Comparison of ENCODE assay signal across 10 cellular contexts in genomic region chr18:7116832-7117389, GRCh38. TPM values are rescaled to one million over a fixed set of nuclear protein-coding genes. Genes with fewer than 3 reads are reported as not detected.
DNase-seq lines count a peak whose midpoint lies in the region; ATAC-seq and TF ChIP-seq lines count a peak whose summit lies in the region.
"Had no signal": no experiment of that assay in that cellular context is flagged by ENCODE, and none has a peak within 500 bp of the region (broad histone marks: within the 10 kb centered on the region; RNA-seq: fewer than 3 reads in every experiment).

No MANE protein-coding gene starts in this region.

- peak overlapping the region; percentile 57 for H3K4me3 ChIP-seq in WI38 (ENCODE audit: low read depth, low read length)

- H3K27me3 Mint-ChIP-seq in naive thymus-derived CD8-positive, alpha-beta T cell: peaks cover 22 to 60% (median 39%) of the 10 kb centered on the region in 5 donors

- intact Hi-C loops in sciatic nerve (cut with DNase I): no loop called here

- POLR2A ChIA-PET in naive thymus-derived CD8-positive, alpha-beta T cell (lab: Charles Lee): no interaction called here

- peaks cover 0 to 13% (median 8%) of the 10 kb centered on the region in 9 donors for H3K9me3 Mint-ChIP-seq in naive thymus-derived CD8-positive, alpha-beta T cell

- peak; percentile 17 for ATAC-seq in sciatic nerve
- ATAC-seq in HG03175 (IDR thresholded peaks at IDR 0.05; ENCODE audit: unreplicated experiment): no peak
- ATAC-seq in naive thymus-derived CD8-positive, alpha-beta T cell: no peak

- DNase-seq in GM03348 (ENCODE audit: low spot score) (peak; percentile 25), hepatic stellate cell (ENCODE audit: low spot score) (peak; percentile 31), sciatic nerve (ENCODE audit: low spot score) (no peak), NCI-H1417 (lab: John Stamatoyannopoulos, UW) (no peak), NCI-H2081 treated with DMSO at 0.1 percent for 48 hours (lab: John Stamatoyannopoulos, UW) (no peak)
- DNase-seq in naive thymus-derived CD8-positive, alpha-beta T cell: no peak

- TF ChIP-seq CTCF in WI38 (IDR thresholded peaks at IDR 0.05; ENCODE audit: low read depth, low read length): no peak

- H3K4me3 Mint-ChIP-seq in naive thymus-derived CD8-positive, alpha-beta T cell: peak overlapping the region in 4 of 10 donors; percentile 34 to 72 (median 45)

- H3K36me3 Mint-ChIP-seq in naive thymus-derived CD8-positive, alpha-beta T cell: peaks cover 3 to 8% (median 6%) of the 10 kb centered on the region in 3 donors

- no peak overlapping the region for H3K27ac Mint-ChIP-seq in naive thymus-derived CD8-positive, alpha-beta T cell
- H3K27ac Mint-ChIP-seq: memory B cell had no signal

- H3K4me1 Mint-ChIP-seq in naive thymus-derived CD8-positive, alpha-beta T cell: peaks cover 6 to 11% (median 8%) of the 10 kb centered on the region in 4 donors
- H3K4me1 Mint-ChIP-seq: memory B cell had no signal

RNA-seq across cellular contexts. Expression of gene LAMA1, which starts 0.7 kb away (rescaled TPM):
- total RNA-seq in sciatic nerve: 2.0 TPM
- total RNA-seq in naive thymus-derived CD8-positive, alpha-beta T cell: not detected
- polyA plus RNA-seq in naive thymus-derived CD8-positive, alpha-beta T cell: not detected
- total RNA-seq: activated CD8-positive, alpha-beta memory T cell treated with anti-CD3 and anti-CD28 coated beads for 36 hours had no signal

Comparison
In these comparisons a context has a peak if more than half of its experiments do, and no peak if none do; other contexts are left out.
1. DNase-seq: peak in GM03348 (single experiment) and hepatic stellate cell (single experiment); none in sciatic nerve (single experiment), NCI-H1417 (0 of 3), NCI-H2081 treated with DMSO at 0.1 percent for 48 hours (single experiment) and naive thymus-derived CD8-positive, alpha-beta T cell (0 of 10).